Comparison of ENCODE assay signal across 1 cellular context in the genomic region with DNA sequence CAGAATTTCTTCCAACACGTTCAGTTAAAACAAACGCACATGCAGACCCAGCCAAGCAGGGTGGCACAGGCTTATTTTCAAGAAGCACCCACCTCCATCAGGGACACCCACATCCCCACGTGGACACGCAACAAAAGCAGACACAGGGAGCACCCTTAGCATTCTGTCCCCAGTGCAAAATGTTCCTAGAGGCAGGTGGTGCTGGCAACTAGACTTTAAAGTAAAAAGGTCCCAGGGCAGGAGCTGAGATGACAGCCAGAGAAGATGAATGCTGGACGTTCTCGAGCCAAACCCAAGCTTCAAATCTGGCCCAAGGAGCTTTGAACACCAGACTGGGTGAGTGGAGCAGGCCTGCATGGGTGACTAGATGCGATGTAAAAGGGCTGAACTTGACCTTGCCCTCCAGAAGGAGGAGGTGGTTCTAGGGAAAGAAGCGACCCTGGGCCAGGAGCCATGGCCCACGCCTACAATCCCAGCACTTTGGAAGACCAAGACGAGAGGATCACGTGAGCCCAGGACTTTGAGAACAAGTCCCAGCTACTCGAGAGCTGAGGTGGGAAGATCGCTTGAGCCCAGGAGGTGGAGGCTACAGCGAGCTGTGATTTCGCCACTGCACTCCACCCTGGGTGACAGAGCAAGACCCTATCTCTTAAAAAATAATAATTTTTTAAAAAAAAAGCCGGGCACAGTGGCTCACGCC.
TF ChIP-seq lines count a peak whose summit lies in the region.

No MANE protein-coding gene starts in this region.

TF ChIP-seq in IMR-90, 13 proteins besides CTCF, POLR2A, EP300 and RAD21:
- TF ChIP-seq RFX5 (IDR thresholded peaks at IDR 0.05; ENCODE audit: low read depth, low read length) (no peak), CEBPB (IDR thresholded peaks at IDR 0.05; ENCODE audit: low read depth, low read length) (no peak), BHLHE40 (IDR thresholded peaks at IDR 0.05; ENCODE audit: low read depth, low read length) (peak; percentile 11; the same call in 1 of the 2 replicates), SMC3 (IDR thresholded peaks at IDR 0.05; ENCODE audit: low read depth, low read length) (no peak)
